14 cellular contexts compared by ENCODE assay signal in the genomic region with DNA sequence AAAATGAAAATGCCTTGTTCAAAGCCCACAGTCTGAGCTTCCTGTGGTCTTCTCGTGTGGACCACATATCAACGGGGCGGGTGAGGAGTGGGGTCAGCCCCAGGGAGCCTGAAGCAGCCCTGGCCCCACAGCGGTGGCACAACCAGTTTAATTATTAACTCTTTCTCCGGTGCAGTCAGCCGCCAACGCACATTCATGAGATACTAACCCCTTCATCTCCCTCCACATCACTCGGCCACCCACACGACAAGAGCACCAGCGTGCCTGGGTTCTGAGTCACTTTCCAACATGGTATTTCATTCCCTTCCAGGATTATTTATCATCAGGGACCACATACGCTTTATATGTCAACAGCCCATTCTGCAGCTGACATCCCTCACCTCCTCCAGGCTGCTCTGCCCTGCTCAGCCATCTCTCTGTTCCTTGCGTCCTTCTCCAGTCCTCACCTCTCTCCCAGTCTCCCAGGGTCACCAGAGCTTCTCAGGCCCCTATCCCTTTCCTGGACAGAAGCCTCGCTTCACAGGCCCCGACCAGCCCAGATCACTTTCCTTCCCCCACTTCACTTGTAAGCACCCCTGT. TPM values are rescaled to one million over a fixed set of nuclear protein-coding genes. Genes with fewer than 3 reads are reported as not detected.
DNase-seq lines count a peak whose midpoint lies in the region; ATAC-seq and TF ChIP-seq lines count a peak whose summit lies in the region.
"Had no signal": no experiment of that assay in that cellular context is flagged by ENCODE, and none has a peak within 500 bp of the region (broad histone marks: within the 10 kb centered on the region; RNA-seq: fewer than 3 reads in every experiment).

No MANE protein-coding gene starts in this region.

- H3K4me1 ChIP-seq in right atrium auricular region (peaks cover 0 to 13% of the 10 kb centered on the region in 2 donors), vagina (peaks cover 10% of the 10 kb centered on the region)
- H3K4me1 ChIP-seq: psoas muscle had no signal

- intact Hi-C loops in Right ventricle myocardium superior (cut with DNase I): no loop called here
- intact Hi-C loops in vagina (cut with DNase I): no loop called here

- no peak for TF ChIP-seq POLR2A in vagina (IDR thresholded peaks at IDR 0.05)

- H3K27me3 Mint-ChIP-seq in activated T-helper 17 cell treated with anti-CD3 and anti-CD28 coated beads, Interleukin-2, amount 50 U/mL, for 72 hours: no peaks in the 10 kb centered on the region

- peak; percentile 32 for ATAC-seq in Right ventricle myocardium superior (ENCODE audit: poor library complexity)
- peak; percentile 88 for ATAC-seq in activated T-helper 17 cell treated with anti-CD3 and anti-CD28 coated beads, Interleukin-2, amount 50 U/mL, for 72 hours (replicated peaks)
- ATAC-seq in HG02938 (IDR thresholded peaks at IDR 0.05; ENCODE audit: unreplicated experiment): no peak
- ATAC-seq in HG03354 (IDR thresholded peaks at IDR 0.05; ENCODE audit: poor library complexity, severe bottlenecking, unreplicated experiment): no peak

- H3K4me3 Mint-ChIP-seq in activated T-helper 17 cell treated with anti-CD3 and anti-CD28 coated beads, Interleukin-2, amount 50 U/mL, for 72 hours: peak overlapping the region; percentile 10

- H3K4me1 Mint-ChIP-seq in activated T-helper 17 cell treated with anti-CD3 and anti-CD28 coated beads, Interleukin-2, amount 50 U/mL, for 72 hours: peaks cover 5% of the 10 kb centered on the region

- no peak overlapping the region for H3K27ac ChIP-seq in right atrium auricular region
- H3K27ac ChIP-seq in vagina: peak overlapping the region; percentile 23
- no peak overlapping the region for H3K27ac ChIP-seq in WERI-Rb-1
- H3K27ac ChIP-seq: C4-2B, psoas muscle had no signal

- TF ChIP-seq CTCF in right atrium auricular region (IDR thresholded peaks at IDR 0.05): no peak
- TF ChIP-seq CTCF in kidney epithelial cell (IDR thresholded peaks at IDR 0.05; ENCODE audit: insufficient read depth, low read length, poor library complexity, severe bottlenecking): no peak
- no peak for TF ChIP-seq CTCF in vagina (IDR thresholded peaks at IDR 0.05)
- TF ChIP-seq CTCF in WERI-Rb-1 (IDR thresholded peaks at IDR 0.05; ENCODE audit: low read depth, low read length): no peak

- H3K27me3 ChIP-seq in right atrium auricular region (no peaks in the 10 kb centered on the region), kidney epithelial cell (ENCODE audit: control insufficient read depth, insufficient read depth, low read length) (no peaks in the 10 kb centered on the region), vagina (no peaks in the 10 kb centered on the region), WERI-Rb-1 (ENCODE audit: insufficient read depth, low read depth, severe bottlenecking) (no peaks in the 10 kb centered on the region)

- H3K9me3 ChIP-seq in right atrium auricular region (no peaks in the 10 kb centered on the region), vagina (no peaks in the 10 kb centered on the region), WERI-Rb-1 (ENCODE audit: severe bottlenecking) (no peaks in the 10 kb centered on the region)
- H3K9me3 ChIP-seq: psoas muscle had no signal

- DNase-seq in Right ventricle myocardium superior (no peak), right atrium auricular region (ENCODE audit: low spot score) (no peak), kidney epithelial cell (ENCODE audit: low read depth) (peak; percentile 95), vagina (ENCODE audit: extremely low spot score in 2 of 2) (no peak), WERI-Rb-1 (no peak)
- DNase-seq: glutamatergic neuron; NCI-H2029 treated with DMSO at 0.1 percent for 48 hours; psoas muscle; stimulated activated naive CD4-positive, alpha-beta T cell; SW 1271 had no signal

- no peaks in the 10 kb centered on the region for H3K9me3 Mint-ChIP-seq in activated T-helper 17 cell treated with anti-CD3 and anti-CD28 coated beads, Interleukin-2, amount 50 U/mL, for 72 hours

- no peak overlapping the region for H3K4me3 ChIP-seq in right atrium auricular region
- H3K4me3 ChIP-seq in kidney epithelial cell (ENCODE audit: low read depth, low read length): no peak overlapping the region
- no peak overlapping the region for H3K4me3 ChIP-seq in vagina
- no peak overlapping the region for H3K4me3 ChIP-seq in WERI-Rb-1 (ENCODE audit: low read depth, low read length)
- H3K4me3 ChIP-seq: psoas muscle had no signal

- H3K36me3 ChIP-seq in right atrium auricular region (no peaks in the 10 kb centered on the region), kidney epithelial cell (ENCODE audit: control insufficient read depth, insufficient read depth, low read length) (no peaks in the 10 kb centered on the region), vagina (no peaks in the 10 kb centered on the region), WERI-Rb-1 (no peaks in the 10 kb centered on the region)

- H3K27ac Mint-ChIP-seq in activated T-helper 17 cell treated with anti-CD3 and anti-CD28 coated beads, Interleukin-2, amount 50 U/mL, for 72 hours: peak overlapping the region; percentile 63

- no peaks in the 10 kb centered on the region for H3K36me3 Mint-ChIP-seq in activated T-helper 17 cell treated with anti-CD3 and anti-CD28 coated beads, Interleukin-2, amount 50 U/mL, for 72 hours (ENCODE audit: low read depth)

RNA-seq across cellular contexts. Expression of a gene that starts 48.0 kb away (rescaled TPM):
- total RNA-seq in Right ventricle myocardium superior (25.5 TPM), right atrium auricular region (100 to 1,000 TPM; 213 to 421 TPM), kidney epithelial cell (19.4 and 30.8 TPM in 2 replicates), vagina (378 TPM)
- 100 to 1,000 TPM in 1 of 2 donors, 10 to 100 TPM in 1; 85.6 to 425 TPM for total RNA-seq in activated T-helper 17 cell treated with anti-CD3 and anti-CD28 coated beads, Interleukin-2, amount 50 U/mL, for 72 hours

Comparison
In these comparisons a context has a peak if more than half of its experiments do, and no peak if none do; other contexts are left out.
1. ATAC-seq: peak in Right ventricle myocardium superior (single experiment) and activated T-helper 17 cell treated with anti-CD3 and anti-CD28 coated beads, Interleukin-2, amount 50 U/mL, for 72 hours (single experiment); none in HG02938 (single experiment) and HG03354 (single experiment).